ENCODE assay signal across 8 cellular contexts in genomic region chr5:131264453-131265200, GRCh38. TPM values are rescaled to one million over a fixed set of nuclear protein-coding genes. Genes with fewer than 3 reads are reported as not detected.
DNase-seq lines count a peak whose midpoint lies in the region; ATAC-seq and TF ChIP-seq lines count a peak whose summit lies in the region.

No MANE protein-coding gene starts in this region.

- peak; percentile 42 to 44 for DNase-seq in SHP77 (lab: John Stamatoyannopoulos, UW)
- no peak for DNase-seq in SHP77 treated with DMSO at 0.1 percent for 48 hours (lab: John Stamatoyannopoulos, UW)
- DNase-seq in HL-60 (ENCODE audit: low read depth in 1 of 2, low spot score in 1 of 2): peak in 1 of 2 experiments; percentile 14
- DNase-seq in dedifferentiated amniotic fluid mesenchymal stem cell (ENCODE audit: extremely low spot score): peak; percentile 19
- peak; percentile 36 for DNase-seq in lung (ENCODE audit: low spot score)
- peak; percentile 54 for DNase-seq in stimulated activated naive CD8-positive, alpha-beta T cell treated with anti-CD3 and anti-CD28 coated beads, Interleukin-15, Interleukin-2, amounts not matched to agents 100 U/mL and 50 U/mL, for 24 hours

- ATAC-seq in lung (ENCODE audit: insufficient read depth, low FRiP score) (peak; percentile 15), HG03175 (IDR thresholded peaks at IDR 0.05; ENCODE audit: unreplicated experiment) (no peak)
- peak; percentile 14 for ATAC-seq in stimulated activated naive CD8-positive, alpha-beta T cell treated with anti-CD3 and anti-CD28 coated beads, Interleukin-15, Interleukin-2, amounts not matched to agents 100 U/mL and 50 U/mL, for 24 hours

- peak overlapping the region; percentile 64 for H3K4me3 ChIP-seq in HL-60 (replicated peaks; ENCODE audit: insufficient read depth, low read length)
- H3K4me3 ChIP-seq in WI38 (ENCODE audit: low read depth, low read length): peak overlapping the region; percentile 95
- H3K4me3 ChIP-seq in lung: peak overlapping the region; percentile 99

- WGBS in lung, 2 donors: 1% methylated on average over 35 to 37 of the region's 37 CpGs

- no peak for TF ChIP-seq CTCF in HL-60 (IDR thresholded peaks at IDR 0.05; ENCODE audit: insufficient read depth, low read length)
- no peak for TF ChIP-seq CTCF in WI38 (IDR thresholded peaks at IDR 0.05; ENCODE audit: low read depth, low read length)
- no peak for TF ChIP-seq CTCF in lung (IDR thresholded peaks at IDR 0.05; ENCODE audit: control extremely low read depth, extremely low read depth)

- H3K4me1 ChIP-seq in lung (ENCODE audit: control insufficient read depth in 2 of 2, insufficient read depth in 2 of 2, low read length in 2 of 2): peaks cover 2 to 4% of the 10 kb centered on the region in 2 donors

- H3K36me3 ChIP-seq in lung (ENCODE audit: control insufficient read depth in 2 of 2, insufficient read depth in 2 of 2, low read length in 2 of 2): no peaks in the 10 kb centered on the region

- H3K27me3 ChIP-seq in HL-60 (ENCODE audit: insufficient read depth, poor library complexity, severe bottlenecking) (no peaks in the 10 kb centered on the region), lung (ENCODE audit: control insufficient read depth, insufficient read depth) (no peaks in the 10 kb centered on the region)

- H3K27ac ChIP-seq in HL-60 (replicated peaks) (peak overlapping the region; percentile 90), lung (ENCODE audit: low read depth in 1 of 2, low read length in 1 of 2) (peak overlapping the region; percentile 81 to 99)

- no peaks in the 10 kb centered on the region for H3K9me3 ChIP-seq in lung (ENCODE audit: control insufficient read depth in 2 of 2, insufficient read depth in 1 of 2, low read length in 1 of 2)

RNA-seq across cellular contexts. Expression of gene CDC42SE2, which starts 0.8 kb away (rescaled TPM):
- total RNA-seq in lung: 10 to 100 TPM; 30.8 to 58.9 TPM
- 10 to 100 TPM; 18.1 to 25.9 TPM for polyA plus RNA-seq in lung
